Comparison of ENCODE assay signal across 1 cellular context in the genomic region with DNA sequence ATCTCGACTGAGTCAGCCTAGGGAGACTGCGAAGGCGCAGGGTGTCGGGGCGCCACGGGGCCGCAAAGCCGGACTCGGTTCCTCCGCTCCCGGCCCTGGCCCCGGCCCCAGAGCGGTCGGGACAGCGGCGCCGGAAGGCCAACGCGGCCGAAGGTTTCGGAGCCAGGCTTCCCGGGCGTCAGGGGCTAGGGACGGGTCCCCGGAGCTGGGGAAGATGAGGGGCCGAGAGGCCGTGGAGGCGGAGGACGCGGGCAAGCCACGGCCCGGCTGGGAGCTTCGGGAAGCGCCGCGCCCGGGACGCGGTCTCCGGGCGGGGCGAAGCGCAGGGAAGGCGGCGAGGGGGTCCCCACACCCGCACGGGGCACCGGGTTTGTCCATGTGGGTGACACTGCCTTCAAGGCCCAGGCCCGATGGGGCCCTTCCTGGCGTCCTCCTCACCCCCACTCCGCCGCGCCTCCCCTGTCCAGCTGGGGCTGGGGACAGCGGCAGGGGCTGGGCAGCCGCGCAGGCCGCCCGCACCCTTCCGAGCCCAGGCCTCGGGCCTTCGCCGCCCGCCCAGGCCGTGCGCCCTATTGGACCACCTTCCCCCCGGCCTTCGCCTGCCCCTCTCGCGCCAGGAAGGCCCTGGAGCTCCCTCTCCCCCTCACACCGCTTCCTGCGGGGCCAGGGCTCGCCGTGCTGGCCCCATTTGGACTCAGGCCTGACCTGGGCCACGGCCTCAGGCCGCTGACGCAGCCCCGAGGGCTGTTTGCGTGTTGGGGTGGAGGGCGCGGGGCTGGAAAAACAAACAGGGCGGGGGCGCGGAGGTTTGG.
TF ChIP-seq lines count a peak whose summit lies in the region.

No MANE protein-coding gene starts in this region.

TF ChIP-seq in GM23338, 12 proteins besides CTCF, POLR2A, EP300 and RAD21 (continued from another document):
- TF ChIP-seq, protein P1, sequence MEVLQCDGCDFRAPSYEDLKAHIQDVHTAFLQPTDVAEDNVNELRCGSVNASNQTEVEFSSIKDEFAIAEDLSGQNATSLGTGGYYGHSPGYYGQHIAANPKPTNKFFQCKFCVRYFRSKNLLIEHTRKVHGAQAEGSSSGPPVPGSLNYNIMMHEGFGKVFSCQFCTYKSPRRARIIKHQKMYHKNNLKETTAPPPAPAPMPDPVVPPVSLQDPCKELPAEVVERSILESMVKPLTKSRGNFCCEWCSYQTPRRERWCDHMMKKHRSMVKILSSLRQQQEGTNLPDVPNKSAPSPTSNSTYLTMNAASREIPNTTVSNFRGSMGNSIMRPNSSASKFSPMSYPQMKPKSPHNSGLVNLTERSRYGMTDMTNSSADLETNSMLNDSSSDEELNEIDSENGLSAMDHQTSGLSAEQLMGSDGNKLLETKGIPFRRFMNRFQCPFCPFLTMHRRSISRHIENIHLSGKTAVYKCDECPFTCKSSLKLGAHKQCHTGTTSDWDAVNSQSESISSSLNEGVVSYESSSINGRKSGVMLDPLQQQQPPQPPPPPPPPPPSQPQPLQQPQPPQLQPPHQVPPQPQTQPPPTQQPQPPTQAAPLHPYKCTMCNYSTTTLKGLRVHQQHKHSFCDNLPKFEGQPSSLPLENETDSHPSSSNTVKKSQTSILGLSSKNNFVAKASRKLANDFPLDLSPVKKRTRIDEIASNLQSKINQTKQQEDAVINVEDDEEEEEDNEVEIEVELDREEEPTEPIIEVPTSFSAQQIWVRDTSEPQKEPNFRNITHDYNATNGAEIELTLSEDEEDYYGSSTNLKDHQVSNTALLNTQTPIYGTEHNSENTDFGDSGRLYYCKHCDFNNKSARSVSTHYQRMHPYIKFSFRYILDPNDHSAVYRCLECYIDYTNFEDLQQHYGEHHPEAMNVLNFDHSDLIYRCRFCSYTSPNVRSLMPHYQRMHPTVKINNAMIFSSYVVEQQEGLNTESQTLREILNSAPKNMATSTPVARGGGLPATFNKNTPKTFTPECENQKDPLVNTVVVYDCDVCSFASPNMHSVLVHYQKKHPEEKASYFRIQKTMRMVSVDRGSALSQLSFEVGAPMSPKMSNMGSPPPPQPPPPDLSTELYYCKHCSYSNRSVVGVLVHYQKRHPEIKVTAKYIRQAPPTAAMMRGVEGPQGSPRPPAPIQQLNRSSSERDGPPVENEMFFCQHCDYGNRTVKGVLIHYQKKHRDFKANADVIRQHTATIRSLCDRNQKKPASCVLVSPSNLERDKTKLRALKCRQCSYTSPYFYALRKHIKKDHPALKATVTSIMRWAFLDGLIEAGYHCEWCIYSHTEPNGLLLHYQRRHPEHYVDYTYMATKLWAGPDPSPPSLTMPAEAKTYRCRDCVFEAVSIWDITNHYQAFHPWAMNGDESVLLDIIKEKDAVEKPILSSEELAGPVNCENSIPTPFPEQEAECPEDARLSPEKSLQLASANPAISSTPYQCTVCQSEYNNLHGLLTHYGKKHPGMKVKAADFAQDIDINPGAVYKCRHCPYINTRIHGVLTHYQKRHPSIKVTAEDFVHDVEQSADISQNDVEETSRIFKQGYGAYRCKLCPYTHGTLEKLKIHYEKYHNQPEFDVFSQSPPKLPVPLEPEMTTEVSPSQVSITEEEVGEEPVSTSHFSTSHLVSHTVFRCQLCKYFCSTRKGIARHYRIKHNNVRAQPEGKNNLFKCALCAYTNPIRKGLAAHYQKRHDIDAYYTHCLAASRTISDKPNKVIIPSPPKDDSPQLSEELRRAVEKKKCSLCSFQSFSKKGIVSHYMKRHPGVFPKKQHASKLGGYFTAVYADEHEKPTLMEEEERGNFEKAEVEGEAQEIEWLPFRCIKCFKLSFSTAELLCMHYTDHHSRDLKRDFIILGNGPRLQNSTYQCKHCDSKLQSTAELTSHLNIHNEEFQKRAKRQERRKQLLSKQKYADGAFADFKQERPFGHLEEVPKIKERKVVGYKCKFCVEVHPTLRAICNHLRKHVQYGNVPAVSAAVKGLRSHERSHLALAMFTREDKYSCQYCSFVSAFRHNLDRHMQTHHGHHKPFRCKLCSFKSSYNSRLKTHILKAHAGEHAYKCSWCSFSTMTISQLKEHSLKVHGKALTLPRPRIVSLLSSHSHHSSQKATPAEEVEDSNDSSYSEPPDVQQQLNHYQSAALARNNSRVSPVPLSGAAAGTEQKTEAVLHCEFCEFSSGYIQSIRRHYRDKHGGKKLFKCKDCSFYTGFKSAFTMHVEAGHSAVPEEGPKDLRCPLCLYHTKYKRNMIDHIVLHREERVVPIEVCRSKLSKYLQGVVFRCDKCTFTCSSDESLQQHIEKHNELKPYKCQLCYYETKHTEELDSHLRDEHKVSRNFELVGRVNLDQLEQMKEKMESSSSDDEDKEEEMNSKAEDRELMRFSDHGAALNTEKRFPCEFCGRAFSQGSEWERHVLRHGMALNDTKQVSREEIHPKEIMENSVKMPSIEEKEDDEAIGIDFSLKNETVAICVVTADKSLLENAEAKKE (CRISPR knock-in tag; IDR thresholded peaks at IDR 0.05): no peak
- TF ChIP-seq ZNF331 (CRISPR knock-in tag; IDR thresholded peaks at IDR 0.05; ENCODE audit: low read depth) (no peak), CREB1 (CRISPR knock-in tag; IDR thresholded peaks at IDR 0.05; ENCODE audit: low read depth) (no peak)
